ENCODE assay signal across 8 cellular contexts in genomic region chr16:87391324-87391949, GRCh38. TPM values are rescaled to one million over a fixed set of nuclear protein-coding genes. Genes with fewer than 3 reads are reported as not detected.
DNase-seq lines count a peak whose midpoint lies in the region; ATAC-seq and TF ChIP-seq lines count a peak whose summit lies in the region.

No MANE protein-coding gene starts in this region.

- no peaks in the 10 kb centered on the region for H3K36me3 ChIP-seq in GM06990 (ENCODE audit: control insufficient read depth, insufficient read depth, low read length)
- H3K36me3 ChIP-seq in psoas muscle (ENCODE audit: insufficient read depth in 1 of 2, low read depth in 1 of 2): peaks cover 0 to 8% of the 10 kb centered on the region in 2 donors

- peaks cover 53% of the 10 kb centered on the region for H3K4me1 ChIP-seq in psoas muscle

- H3K4me3 ChIP-seq in GM06990 (replicated peaks; ENCODE audit: low read depth, low read length): peak overlapping the region; percentile 71
- peak overlapping the region; percentile 79 for H3K4me3 ChIP-seq in psoas muscle

- peak; percentile 1 for ATAC-seq in HG03159 (IDR thresholded peaks at IDR 0.05; ENCODE audit: unreplicated experiment)
- no peak for ATAC-seq in activated CD8-positive, alpha-beta T cell treated with anti-CD3 and anti-CD28 coated beads for 36 hours
- ATAC-seq in left cardiac atrium: peak; percentile 24 to 41
- ATAC-seq in psoas muscle: peak; percentile 35 to 44 (median 39)
- no peak for ATAC-seq in HG03135 (IDR thresholded peaks at IDR 0.05; ENCODE audit: unreplicated experiment)
- no peak for ATAC-seq in GM21526 (IDR thresholded peaks at IDR 0.05; ENCODE audit: low FRiP score, unreplicated experiment)

- H3K27ac ChIP-seq in psoas muscle: peak overlapping the region; percentile 99

- POLR2A ChIA-PET in activated CD8-positive, alpha-beta T cell treated with anti-CD3 and anti-CD28 coated beads for 36 hours (lab: Charles Lee): interaction anchor here (0.6 kb wide), 1 partner anchor 508 kb away, joined by 3 read pairs; no protein-coding TSS in a partner anchor

- H3K27ac Mint-ChIP-seq in activated CD8-positive, alpha-beta T cell treated with anti-CD3 and anti-CD28 coated beads for 36 hours: peak overlapping the region; percentile 97

- H3K4me3 Mint-ChIP-seq in activated CD8-positive, alpha-beta T cell treated with anti-CD3 and anti-CD28 coated beads for 36 hours: peak overlapping the region; percentile 79

- no peaks in the 10 kb centered on the region for H3K27me3 ChIP-seq in GM06990 (replicated peaks; ENCODE audit: control insufficient read depth, insufficient read depth, low read length)
- H3K27me3 ChIP-seq in psoas muscle (ENCODE audit: insufficient read depth in 3 of 3, low read length in 2 of 3): no peaks in the 10 kb centered on the region

- H3K4me1 Mint-ChIP-seq in activated CD8-positive, alpha-beta T cell treated with anti-CD3 and anti-CD28 coated beads for 36 hours (ENCODE audit: low read depth): peaks cover 55% of the 10 kb centered on the region

- no peak for TF ChIP-seq CTCF in GM06990 (IDR thresholded peaks at IDR 0.05; ENCODE audit: insufficient read depth, low read length, poor library complexity, severe bottlenecking)
- TF ChIP-seq CTCF in activated CD8-positive, alpha-beta T cell treated with anti-CD3 and anti-CD28 coated beads for 36 hours (IDR thresholded peaks at IDR 0.05): no peak
- TF ChIP-seq CTCF in psoas muscle (IDR thresholded peaks at IDR 0.05): no peak

- no peaks in the 10 kb centered on the region for H3K9me3 ChIP-seq in psoas muscle

- 5 to 8% (median 7%) methylated on average over 31 to 44 of the region's 44 CpGs for WGBS in psoas muscle, 3 donors

- CTCF ChIA-PET in activated CD8-positive, alpha-beta T cell treated with anti-CD3 and anti-CD28 coated beads for 36 hours (lab: Charles Lee): no interaction called here

- peaks cover 18% of the 10 kb centered on the region for H3K36me3 Mint-ChIP-seq in activated CD8-positive, alpha-beta T cell treated with anti-CD3 and anti-CD28 coated beads for 36 hours (ENCODE audit: low read depth)

- H3K9me3 Mint-ChIP-seq in activated CD8-positive, alpha-beta T cell treated with anti-CD3 and anti-CD28 coated beads for 36 hours: no peaks in the 10 kb centered on the region

- DNase-seq in GM06990 (ENCODE audit: extremely low read depth, insufficient read length) (no peak), left cardiac atrium (peak; percentile 85), psoas muscle (peak; percentile 84 to 91), NCI-H510A treated with DMSO at 0.1 percent for 48 hours (lab: John Stamatoyannopoulos, UW) (no peak)
- DNase-seq in activated CD8-positive, alpha-beta T cell treated with anti-CD3 and anti-CD28 coated beads for 36 hours: peak; percentile 48

- no peaks in the 10 kb centered on the region for H3K27me3 Mint-ChIP-seq in activated CD8-positive, alpha-beta T cell treated with anti-CD3 and anti-CD28 coated beads for 36 hours

- intact Hi-C loops in activated CD8-positive, alpha-beta T cell treated with anti-CD3 and anti-CD28 coated beads for 36 hours (cut with micrococcal nuclease): loop anchor here (5.0 kb wide), 1 partner anchor 74 kb away; the partner anchor contains the start of gene C16orf95
- intact Hi-C loops in left cardiac atrium (cut with DNase I): loop anchor here in 1 of 2 donors (5.0 to 10.0 kb wide), 2 partner anchors 74 to 243 kb away; partner anchors contain the start of gene C16orf95
- intact Hi-C loops in psoas muscle (cut with DNase I): loop anchor here in 1 of 2 donors (5.0 kb wide), 1 partner anchor 74 kb away; the partner anchor contains the start of gene C16orf95

RNA-seq across cellular contexts. Expression of gene MAP1LC3B, which starts 0.7 kb away (rescaled TPM):
- 10 to 100 TPM; 55.3 to 58.1 TPM for total RNA-seq in activated CD8-positive, alpha-beta T cell treated with anti-CD3 and anti-CD28 coated beads for 36 hours
- total RNA-seq in left cardiac atrium (10 to 100 TPM; 82.9 to 90.2 TPM), psoas muscle (100 to 1,000 TPM; 117 to 189 (median 142) TPM)
- polyA plus RNA-seq in psoas muscle: 100 to 1,000 TPM; 114 to 189 (median 158) TPM

RNA-seq across cellular contexts. Expression of gene FBXO31, which starts 7.9 kb away (rescaled TPM):
- 10 to 100 TPM; 32.0 to 32.7 TPM for total RNA-seq in activated CD8-positive, alpha-beta T cell treated with anti-CD3 and anti-CD28 coated beads for 36 hours
- total RNA-seq in left cardiac atrium (10 to 100 TPM; 45.6 to 50.8 TPM), psoas muscle (100 to 1,000 TPM in 1 of 4 donors, 10 to 100 TPM in 3; 88.1 to 103 (median 98.5) TPM)
- 10 to 100 TPM; 26.3 to 95.3 (median 48.0) TPM for polyA plus RNA-seq in psoas muscle

Comparison
In these comparisons a context has a peak if more than half of its experiments do, and no peak if none do; other contexts are left out.
1. DNase-seq: peak in activated CD8-positive, alpha-beta T cell treated with anti-CD3 and anti-CD28 coated beads for 36 hours (single experiment), left cardiac atrium (single experiment) and psoas muscle (2 of 2); none in GM06990 (single experiment) and NCI-H510A treated with DMSO at 0.1 percent for 48 hours (single experiment).
2. ATAC-seq: peak in HG03159 (single experiment), left cardiac atrium (2 of 2) and psoas muscle (4 of 4); none in activated CD8-positive, alpha-beta T cell treated with anti-CD3 and anti-CD28 coated beads for 36 hours (single experiment), HG03135 (single experiment) and GM21526 (single experiment).